Comparison of ENCODE assay signal across 8 cellular contexts in genomic region chr18:68918216-68918615, GRCh38.
"Had no signal": no experiment of that assay in that cellular context is flagged by ENCODE, and none has a peak within 500 bp of the region (broad histone marks: within the 10 kb centered on the region; RNA-seq: fewer than 3 reads in every experiment).

No MANE protein-coding gene starts in this region.

- H3K4me3 ChIP-seq: GM23338 had no signal

- DNase-seq: H9, HCEC 1CT, KBM-7 had no signal

- H3K27ac ChIP-seq: HL-60 had no signal

- H3K4me2 ChIP-seq: GM23338 had no signal

- FAIRE-seq: H1, H54, HepG2 had no signal

- H2AFZ ChIP-seq: GM23338 had no signal
